Comparison of ENCODE assay signal across 1 cellular context in genomic region chr5:96868603-96869371, GRCh38.
TF ChIP-seq lines count a peak whose summit lies in the region.

No MANE protein-coding gene starts in this region.

TF ChIP-seq in HepG2, 621 proteins besides CTCF, POLR2A, EP300 and RAD21 (continued from another document):
- TF ChIP-seq GRHL1 (CRISPR knock-in tag; conservative IDR thresholded peaks at IDR 0.05) (no peak), SAP130 (CRISPR knock-in tag; IDR thresholded peaks at IDR 0.05; ENCODE audit: low read depth) (peak; percentile 24; the same call in 1 of the 2 replicates), ZBTB42 (CRISPR knock-in tag; IDR thresholded peaks at IDR 0.05) (no peak), ZNF543 (CRISPR knock-in tag; IDR thresholded peaks at IDR 0.05) (no peak), ARNT (IDR thresholded peaks at IDR 0.05) (no peak), NR2F6 (IDR thresholded peaks at IDR 0.05) (no peak), NR2F6 (CRISPR knock-in tag; IDR thresholded peaks at IDR 0.05) (peak; percentile 18; the same call in 1 of the 2 replicates), NCOA1 (CRISPR knock-in tag; IDR thresholded peaks at IDR 0.05) (no peak), ZNF749 (CRISPR knock-in tag; IDR thresholded peaks at IDR 0.05; ENCODE audit: borderline replicate concordance) (no peak), IRF2 (CRISPR knock-in tag; IDR thresholded peaks at IDR 0.05) (peak; percentile 70; the same call in 1 of the 2 replicates), NFE2L2 (IDR thresholded peaks at IDR 0.05; ENCODE audit: low read length) (no peak), STAG1 (CRISPR knock-in tag; IDR thresholded peaks at IDR 0.05) (peak; percentile 86), ZFP91 (CRISPR knock-in tag; IDR thresholded peaks at IDR 0.05; ENCODE audit: borderline replicate concordance) (no peak), HDAC1 (CRISPR knock-in tag; IDR thresholded peaks at IDR 0.05) (no peak), ZNF3 (CRISPR knock-in tag; IDR thresholded peaks at IDR 0.05) (peak; percentile 83), ZNF331 (CRISPR knock-in tag; IDR thresholded peaks at IDR 0.05) (peak; percentile 38; the same call in 1 of the 2 replicates), FOXA1 (IDR thresholded peaks at IDR 0.05) (no peak), FOXA1 (CRISPR knock-in tag; IDR thresholded peaks at IDR 0.05) (peak; percentile 42; the same call in 1 of the 2 replicates)
